Comparison of ENCODE assay signal across 8 cellular contexts in genomic region chr11:61777234-61778090, GRCh38. TPM values are rescaled to one million over a fixed set of nuclear protein-coding genes. Genes with fewer than 3 reads are reported as not detected.
A peak's percentile ranks its signal among the peaks of the same experiment; 100 is the strongest.
DNase-seq lines count a peak whose midpoint lies in the region; ATAC-seq, FAIRE-seq and TF ChIP-seq lines count a peak whose summit lies in the region.

No MANE protein-coding gene starts in this region.

- H3K79me2 ChIP-seq in K562 (ENCODE audit: control insufficient read depth, insufficient read depth, low read length), result no peaks in the 10 kb centered on the region

- peaks cover 16% of the 10 kb centered on the region for H3K4me1 ChIP-seq in CD4-positive, CD25-positive, alpha-beta regulatory T cell (ENCODE audit: control insufficient read depth, insufficient read depth, low read length, poor library complexity, severe bottlenecking)
- peaks cover 0 to 51% of the 10 kb centered on the region in 2 experiments; a peak in 2 of 5 replicates for H3K4me1 ChIP-seq in K562 (replicated peaks in 1 of 2; ENCODE audit: control insufficient read depth in 2 of 2, insufficient read depth in 2 of 2, low read length in 2 of 2)
- H3K4me1 ChIP-seq in transverse colon, result peaks cover 0 to 7% (median 0%) of the 10 kb centered on the region in 4 donors

- TF ChIP-seq POLR2A in K562 (conservative IDR thresholded peaks at IDR 0.05) (no peak), transverse colon (IDR thresholded peaks at IDR 0.05) (no peak)

- H3K4me1 Mint-ChIP-seq in CD4-positive, CD25-positive, alpha-beta regulatory T cell, result peaks cover 0 to 19% (median 4%) of the 10 kb centered on the region in 4 donors
- H3K4me1 Mint-ChIP-seq in activated B cell treated with CpG ODN at 0.5 μM for 24 hours (peaks cover 14% of the 10 kb centered on the region), nephron progenitor cell (peaks cover 47% of the 10 kb centered on the region)

- H3K4me3 Mint-ChIP-seq in CD4-positive, CD25-positive, alpha-beta regulatory T cell, result peak overlapping the region in 3 of 4 donors; percentile 54 to 71 (median 61)
- H3K4me3 Mint-ChIP-seq in activated B cell treated with CpG ODN at 0.5 μM for 24 hours (peak overlapping the region; percentile 61), nephron progenitor cell (no peak overlapping the region)

- H3K4me2 ChIP-seq in K562 (ENCODE audit: insufficient read depth, low read length), result no peak overlapping the region

- no peaks in the 10 kb centered on the region for H3K9me3 ChIP-seq in CD4-positive, CD25-positive, alpha-beta regulatory T cell (ENCODE audit: control insufficient read depth in 2 of 2, low read length in 2 of 2)
- H3K9me3 ChIP-seq in K562 (replicated peaks; ENCODE audit: control insufficient read depth, insufficient read depth, low read depth, low read length), result no peaks in the 10 kb centered on the region
- H3K9me3 ChIP-seq in transverse colon, result no peaks in the 10 kb centered on the region

- peaks cover 11% of the 10 kb centered on the region for H3K27me3 Mint-ChIP-seq in CD4-positive, CD25-positive, alpha-beta regulatory T cell
- H3K27me3 Mint-ChIP-seq in activated B cell treated with CpG ODN at 0.5 μM for 24 hours (peaks cover 5% of the 10 kb centered on the region), nephron progenitor cell (ENCODE audit: low read depth, poor library complexity) (peaks cover 3% of the 10 kb centered on the region)

- H3K36me3 Mint-ChIP-seq in CD4-positive, CD25-positive, alpha-beta regulatory T cell, result no peaks in the 10 kb centered on the region
- H3K36me3 Mint-ChIP-seq in activated B cell treated with CpG ODN at 0.5 μM for 24 hours (ENCODE audit: low read depth), result no peaks in the 10 kb centered on the region
- H3K36me3 Mint-ChIP-seq in nephron progenitor cell (ENCODE audit: low read depth), result peaks cover 6% of the 10 kb centered on the region

- H3K9me3 Mint-ChIP-seq in CD4-positive, CD25-positive, alpha-beta regulatory T cell, result no peaks in the 10 kb centered on the region
- H3K9me3 Mint-ChIP-seq in activated B cell treated with CpG ODN at 0.5 μM for 24 hours (no peaks in the 10 kb centered on the region), nephron progenitor cell (no peaks in the 10 kb centered on the region)

- no peak overlapping the region for H2AFZ ChIP-seq in K562 (ENCODE audit: low read depth, low read length)

- no peaks in the 10 kb centered on the region for H3K36me3 ChIP-seq in CD4-positive, CD25-positive, alpha-beta regulatory T cell (ENCODE audit: control insufficient read depth, insufficient read depth, low read length)
- H3K36me3 ChIP-seq in K562 (ENCODE audit: control insufficient read depth, insufficient read depth, low read length) (peaks cover 23% of the 10 kb centered on the region; the same call in 2 of the 3 replicates), transverse colon (no peaks in the 10 kb centered on the region)

- H3K27ac Mint-ChIP-seq in CD4-positive, CD25-positive, alpha-beta regulatory T cell, result peak overlapping the region in 1 of 3 donors; percentile 10
- H3K27ac Mint-ChIP-seq in activated B cell treated with CpG ODN at 0.5 μM for 24 hours (no peak overlapping the region), nephron progenitor cell (peak overlapping the region; percentile 39)

- 81% methylated on average over 28 of the region's 67 CpGs for WGBS in K562 (ENCODE audit: insufficient coverage, low coverage, missing lambda C conversion rate)
- WGBS in transverse colon (ENCODE audit: low coverage in 1 of 2), 2 donors, result 65% methylated on average over 41 of the region's 67 CpGs; no CpG with 5 or more reads in 1 of the 2 donors

- TF ChIP-seq CTCF in activated B cell treated with CpG ODN at 0.5 μM for 24 hours (IDR thresholded peaks at IDR 0.05) (no peak), K562 (IDR thresholded peaks at IDR 0.05 in 2 of 3, conservative IDR thresholded peaks at IDR 0.05 in 1 of 3; ENCODE audit: insufficient read depth in 2 of 3, low read depth in 1 of 3, low read length in 3 of 3) (no peak), nephron progenitor cell (IDR thresholded peaks at IDR 0.05) (no peak), transverse colon (IDR thresholded peaks at IDR 0.05) (no peak)

- peak; percentile 49 to 63 (median 50) for DNase-seq in CD4-positive, CD25-positive, alpha-beta regulatory T cell
- DNase-seq in activated B cell treated with CpG ODN at 0.5 μM for 24 hours (peak; percentile 55), K562 (ENCODE audit: extremely low read depth in 1 of 4, low spot score in 3 of 4) (peak in 3 of 4 experiments; percentile 67 to 77 (median 68)), nephron progenitor cell (peak; percentile 52), transverse colon (peak; percentile 53), DMS 273 (lab: John Stamatoyannopoulos, UW; ENCODE audit: unreplicated experiment) (no peak)

- no peak overlapping the region for H3K27ac ChIP-seq in CD4-positive, CD25-positive, alpha-beta regulatory T cell (ENCODE audit: insufficient read depth, low read length, poor library complexity, severe bottlenecking)
- H3K27ac ChIP-seq in K562 (ENCODE audit: extremely low read depth, low read depth, low read length) (no peak overlapping the region), transverse colon (no peak overlapping the region)

- in situ Hi-C loops in K562 (cut with MboI) (no loop called here), transverse colon (cut with MboI; ENCODE audit: low pct_ligation_motif_present in 1 of 4, low pct_unique_long_range_greater_than_20kb in 1 of 4, low sequenced_read_pairs in 3 of 4) (loop anchor here in 2 of 4 donors (25.0 kb wide), 1 partner anchor 335 kb away; the partner anchor contains the start of gene INCENP (in 2 of the 2))

- no peaks in the 10 kb centered on the region for H3K27me3 ChIP-seq in CD4-positive, CD25-positive, alpha-beta regulatory T cell (ENCODE audit: control insufficient read depth, insufficient read depth, low read length)
- no peaks in the 10 kb centered on the region for H3K27me3 ChIP-seq in K562 (ENCODE audit: control insufficient read depth in 2 of 2, insufficient read depth in 2 of 2, low read length in 2 of 2)
- H3K27me3 ChIP-seq in transverse colon, result no peaks in the 10 kb centered on the region

- intact Hi-C loops in activated B cell treated with CpG ODN at 0.5 μM for 24 hours (cut with micrococcal nuclease) (loop anchor here (2.0 kb wide), 1 partner anchor 15 kb away; the partner anchor contains the start of genes FEN1 and TMEM258), K562 (cut with micrococcal nuclease) (no loop called here), transverse colon (cut with DNase I; ENCODE audit: low total_unique reads) (no loop called here)

- no peak for TF ChIP-seq RAD21 in K562 (CRISPR knock-in tag; conservative IDR thresholded peaks at IDR 0.05 in 1 of 2, IDR thresholded peaks at IDR 0.05 in 1 of 2)

- TF ChIP-seq EP300 in K562 (IDR thresholded peaks at IDR 0.05; ENCODE audit: low read length), result no peak
- TF ChIP-seq EP300 in transverse colon (IDR thresholded peaks at IDR 0.05; ENCODE audit: low read depth), result no peak

- CTCF ChIA-PET in activated B cell treated with CpG ODN at 0.5 μM for 24 hours (lab: Charles Lee) (no interaction called here), K562 (lab: Yijun Ruan, JAX; ENCODE audit: low intra/inter-chr PET ratio) (interaction anchor here (0.8 to 1.8 kb wide), 2 partner anchors 24 to 30 kb away, joined by 3 to 10 read pairs; no protein-coding TSS in a partner anchor)

- no peak for FAIRE-seq in K562 (lab: Jason Lieb, UNC)

- POLR2A ChIA-PET in activated B cell treated with CpG ODN at 0.5 μM for 24 hours (lab: Charles Lee) (no interaction called here), K562 (lab: Yijun Ruan, JAX) (interaction anchor here (1.0 kb wide), 1 partner anchor 19 kb away, joined by 4 read pairs; no protein-coding TSS in a partner anchor)

- H4K20me1 ChIP-seq in K562 (replicated peaks; ENCODE audit: control insufficient read depth, insufficient read depth, low read length), result no peaks in the 10 kb centered on the region

- H3K4me3 ChIP-seq in CD4-positive, CD25-positive, alpha-beta regulatory T cell (ENCODE audit: low read depth, low read length), result no peak overlapping the region
- H3K4me3 ChIP-seq in K562 (no peak overlapping the region), transverse colon (peak overlapping the region in 2 of 4 donors; percentile 4 to 26)

- peak; percentile 49 to 54 for ATAC-seq in CD4-positive, CD25-positive, alpha-beta regulatory T cell (ENCODE audit: low read depth in 2 of 2)
- ATAC-seq in activated B cell treated with CpG ODN at 0.5 μM for 24 hours (ENCODE audit: low read depth) (peak; percentile 78), K562 (peak; percentile 69), GM19324 (IDR thresholded peaks at IDR 0.05; ENCODE audit: low FRiP score, unreplicated experiment) (no peak), GM19452 (IDR thresholded peaks at IDR 0.05; ENCODE audit: unreplicated experiment) (no peak)

- H3K9ac ChIP-seq in K562 (ENCODE audit: insufficient read depth in 1 of 2, low read depth in 2 of 2, low read length in 2 of 2), result no peak overlapping the region

- BruUV-seq in K562 (replicated peaks; lab: Mats Ljungman, UMichigan), result no TSS peak

- H3K9me1 ChIP-seq in K562 (ENCODE audit: control insufficient read depth, insufficient read depth, low read length), result no peaks in the 10 kb centered on the region

RNA-seq across cellular contexts. Expression of gene TMEM258, which starts 14.9 kb away (rescaled TPM):
- 71.7 TPM for total RNA-seq in CD4-positive, CD25-positive, alpha-beta regulatory T cell
- 100 to 1,000 TPM; 207 to 283 (median 238) TPM for polyA plus RNA-seq in CD4-positive, CD25-positive, alpha-beta regulatory T cell
- total RNA-seq in activated B cell treated with CpG ODN at 0.5 μM for 24 hours, result 87.4 and 94.0 TPM in 2 replicates
- 88.0 and 142 TPM in 2 replicates for total RNA-seq in K562 (2011; cell fraction: chromatin; rRNA removed; ENCODE audit: low replicate concordance)
- 195 and 216 TPM in 2 replicates for total RNA-seq in K562 (2011; cell fraction: nucleolus; rRNA removed)
- total RNA-seq in K562 (2011; cell fraction: nucleoplasm; rRNA removed), result 192 and 237 TPM in 2 replicates
- total RNA-seq in K562 (2014; rRNA removed), result 97.2 and 153 TPM in 2 replicates
- total RNA-seq in K562 (2014; rRNA removed; fragmentation: Illumina TruSeq; extraction: Trizol), result 227 and 239 TPM in 2 replicates
- 221 and 231 TPM in 2 replicates for total RNA-seq in K562 (2015; rRNA removed; fragmentation: Illumina TruSeq; extraction: Trizol)
- total RNA-seq in K562 (2021), result 168 and 200 TPM in 2 replicates
- polyA plus RNA-seq in K562 (2011; rRNA removed), result 630 and 713 TPM in 2 replicates
- polyA plus RNA-seq in K562 (2011; cell fraction: cytosol; rRNA removed), result 728 and 1,027 TPM in 2 replicates
- polyA plus RNA-seq in K562 (2011; cell fraction: nucleus; rRNA removed), result 254 and 417 TPM in 2 replicates
- polyA plus RNA-seq in K562 (2012), result 426 and 696 TPM in 2 replicates
- polyA plus RNA-seq in K562 (2014; fragmentation: Illumina TruSeq; extraction: Trizol), result 213 and 256 TPM in 2 replicates
- 100 to 1,000 TPM; 794 to 856 TPM for polyA plus RNA-seq in K562 (2014; fragmentation: Nextera tagmentation; extraction: Ambion mirVana)
- 199 and 268 TPM in 2 replicates for polyA plus RNA-seq in K562 (2014; rRNA removed)
- 155 and 167 TPM in 2 replicates for polyA minus RNA-seq in K562 (2011; rRNA and poly(A)+ RNA removed)
- polyA minus RNA-seq in K562 (2011; cell fraction: cytosol; rRNA and poly(A)+ RNA removed), result 111 and 157 TPM in 2 replicates
- 46.0 and 84.9 TPM in 2 replicates for polyA minus RNA-seq in K562 (2011; cell fraction: nucleus; rRNA and poly(A)+ RNA removed)
- 10 to 100 TPM in 3 of 4 donors, 1 to 10 TPM in 1; 8.2 to 34.7 (median 23.7) TPM for total RNA-seq in transverse colon

RNA-seq across cellular contexts. Expression of gene FEN1, which starts 15.2 kb away (rescaled TPM):
- 13.2 TPM for total RNA-seq in CD4-positive, CD25-positive, alpha-beta regulatory T cell
- polyA plus RNA-seq in CD4-positive, CD25-positive, alpha-beta regulatory T cell, result 10 to 100 TPM; 19.4 to 24.5 (median 22.2) TPM
- 23.9 and 25.4 TPM in 2 replicates for total RNA-seq in activated B cell treated with CpG ODN at 0.5 μM for 24 hours
- 27.9 and 42.4 TPM in 2 replicates for total RNA-seq in K562 (2011; cell fraction: chromatin; rRNA removed; ENCODE audit: low replicate concordance)
- 50.0 and 60.9 TPM in 2 replicates for total RNA-seq in K562 (2011; cell fraction: nucleolus; rRNA removed)
- total RNA-seq in K562 (2011; cell fraction: nucleoplasm; rRNA removed), result 37.0 and 43.3 TPM in 2 replicates
- total RNA-seq in K562 (2014; rRNA removed), result 156 and 172 TPM in 2 replicates
- 130 and 137 TPM in 2 replicates for total RNA-seq in K562 (2014; rRNA removed; fragmentation: Illumina TruSeq; extraction: Trizol)
- total RNA-seq in K562 (2015; rRNA removed; fragmentation: Illumina TruSeq; extraction: Trizol), result 150 and 154 TPM in 2 replicates
- total RNA-seq in K562 (2021), result 140 and 150 TPM in 2 replicates
- 91.3 and 124 TPM in 2 replicates for polyA plus RNA-seq in K562 (2011; rRNA removed)
- polyA plus RNA-seq in K562 (2011; cell fraction: cytosol; rRNA removed), result 83.9 and 106 TPM in 2 replicates
- polyA plus RNA-seq in K562 (2011; cell fraction: nucleus; rRNA removed), result 28.7 and 36.3 TPM in 2 replicates
- polyA plus RNA-seq in K562 (2012), result 122 and 124 TPM in 2 replicates
- 138 and 146 TPM in 2 replicates for polyA plus RNA-seq in K562 (2014; fragmentation: Illumina TruSeq; extraction: Trizol)
- polyA plus RNA-seq in K562 (2014; fragmentation: Nextera tagmentation; extraction: Ambion mirVana), result 10 to 100 TPM; 58.1 to 86.8 TPM
- 132 and 136 TPM in 2 replicates for polyA plus RNA-seq in K562 (2014; rRNA removed)
- 77.5 and 111 TPM in 2 replicates for polyA minus RNA-seq in K562 (2011; rRNA and poly(A)+ RNA removed)
- polyA minus RNA-seq in K562 (2011; cell fraction: cytosol; rRNA and poly(A)+ RNA removed), result 54.2 and 76.3 TPM in 2 replicates
- polyA minus RNA-seq in K562 (2011; cell fraction: nucleus; rRNA and poly(A)+ RNA removed), result 29.8 and 34.1 TPM in 2 replicates
- 1 to 10 TPM in 3 of 4 donors, under 1 TPM in 1; 1.00 to 9.4 (median 4.5) TPM for total RNA-seq in transverse colon

RNA-seq across cellular contexts. Expression of gene MYRF, which starts 25.0 kb away (rescaled TPM):
- 0.30 TPM for total RNA-seq in CD4-positive, CD25-positive, alpha-beta regulatory T cell
- polyA plus RNA-seq in CD4-positive, CD25-positive, alpha-beta regulatory T cell, result under 1 TPM in 2 of 4 donors, not detected in 2; 0.20 to 0.74 TPM
- 0.78 and 1.0 TPM in 2 replicates for total RNA-seq in activated B cell treated with CpG ODN at 0.5 μM for 24 hours
- total RNA-seq in K562 (2011; cell fraction: chromatin; rRNA removed; ENCODE audit: low replicate concordance), result 95.5 and 239 TPM in 2 replicates
- 109 and 132 TPM in 2 replicates for total RNA-seq in K562 (2011; cell fraction: nucleolus; rRNA removed)
- total RNA-seq in K562 (2011; cell fraction: nucleoplasm; rRNA removed), result 92.2 and 107 TPM in 2 replicates
- total RNA-seq in K562 (2014; rRNA removed), result 7.1 and 11.0 TPM in 2 replicates
- 2.6 and 3.3 TPM in 2 replicates for total RNA-seq in K562 (2014; rRNA removed; fragmentation: Illumina TruSeq; extraction: Trizol)
- 4.0 and 4.1 TPM in 2 replicates for total RNA-seq in K562 (2015; rRNA removed; fragmentation: Illumina TruSeq; extraction: Trizol)
- 21.4 and 25.8 TPM in 2 replicates for total RNA-seq in K562 (2021)
- polyA plus RNA-seq in K562 (2011; rRNA removed), result 10.4 and 16.6 TPM in 2 replicates
- polyA plus RNA-seq in K562 (2011; cell fraction: cytosol; rRNA removed), result 13.6 and 26.3 TPM in 2 replicates
- 104 and 152 TPM in 2 replicates for polyA plus RNA-seq in K562 (2011; cell fraction: nucleus; rRNA removed)
- polyA plus RNA-seq in K562 (2012), result 14.8 and 25.8 TPM in 2 replicates
- 14.7 and 17.8 TPM in 2 replicates for polyA plus RNA-seq in K562 (2014; fragmentation: Illumina TruSeq; extraction: Trizol)
- 1 to 10 TPM; 2.3 TPM for polyA plus RNA-seq in K562 (2014; fragmentation: Nextera tagmentation; extraction: Ambion mirVana)
- 15.6 and 17.4 TPM in 2 replicates for polyA plus RNA-seq in K562 (2014; rRNA removed)
- 6.8 and 8.5 TPM in 2 replicates for polyA minus RNA-seq in K562 (2011; rRNA and poly(A)+ RNA removed)
- polyA minus RNA-seq in K562 (2011; cell fraction: cytosol; rRNA and poly(A)+ RNA removed), result 22.7 and 23.9 TPM in 2 replicates
- 32.4 and 34.1 TPM in 2 replicates for polyA minus RNA-seq in K562 (2011; cell fraction: nucleus; rRNA and poly(A)+ RNA removed)
- total RNA-seq in transverse colon, result 10 to 100 TPM in 3 of 4 donors, 1 to 10 TPM in 1; 2.0 to 14.2 (median 10.7) TPM

RNA-seq across cellular contexts. Expression of gene FADS1, which starts 39.3 kb away (rescaled TPM):
- 9.1 TPM for total RNA-seq in CD4-positive, CD25-positive, alpha-beta regulatory T cell
- 1 to 10 TPM in 1 of 4 donors, under 1 TPM in 1, not detected in 2; 0.35 to 3.1 TPM for polyA plus RNA-seq in CD4-positive, CD25-positive, alpha-beta regulatory T cell
- 19.6 and 23.3 TPM in 2 replicates for total RNA-seq in activated B cell treated with CpG ODN at 0.5 μM for 24 hours
- 611 and 866 TPM in 2 replicates for total RNA-seq in K562 (2011; cell fraction: chromatin; rRNA removed; ENCODE audit: low replicate concordance)
- 866 and 894 TPM in 2 replicates for total RNA-seq in K562 (2011; cell fraction: nucleolus; rRNA removed)
- total RNA-seq in K562 (2011; cell fraction: nucleoplasm; rRNA removed), result 825 and 959 TPM in 2 replicates
- total RNA-seq in K562 (2014; rRNA removed), result 250 and 292 TPM in 2 replicates
- 367 and 390 TPM in 2 replicates for total RNA-seq in K562 (2014; rRNA removed; fragmentation: Illumina TruSeq; extraction: Trizol)
- total RNA-seq in K562 (2015; rRNA removed; fragmentation: Illumina TruSeq; extraction: Trizol), result 353 and 364 TPM in 2 replicates
- total RNA-seq in K562 (2021), result 378 and 411 TPM in 2 replicates
- polyA plus RNA-seq in K562 (2011; rRNA removed), result 747 and 864 TPM in 2 replicates
- polyA plus RNA-seq in K562 (2011; cell fraction: cytosol; rRNA removed), result 1,005 and 1,028 TPM in 2 replicates
- 277 and 375 TPM in 2 replicates for polyA plus RNA-seq in K562 (2011; cell fraction: nucleus; rRNA removed)
- 228 and 290 TPM in 2 replicates for polyA plus RNA-seq in K562 (2012)
- polyA plus RNA-seq in K562 (2014; fragmentation: Illumina TruSeq; extraction: Trizol), result 394 and 457 TPM in 2 replicates
- 100 to 1,000 TPM; 110 to 174 TPM for polyA plus RNA-seq in K562 (2014; fragmentation: Nextera tagmentation; extraction: Ambion mirVana)
- 295 and 314 TPM in 2 replicates for polyA plus RNA-seq in K562 (2014; rRNA removed)
- polyA minus RNA-seq in K562 (2011; rRNA and poly(A)+ RNA removed), result 571 and 760 TPM in 2 replicates
- polyA minus RNA-seq in K562 (2011; cell fraction: cytosol; rRNA and poly(A)+ RNA removed), result 555 and 599 TPM in 2 replicates
- 280 and 292 TPM in 2 replicates for polyA minus RNA-seq in K562 (2011; cell fraction: nucleus; rRNA and poly(A)+ RNA removed)
- 10 to 100 TPM in 1 of 4 donors, 1 to 10 TPM in 3; 2.2 to 13.8 (median 3.7) TPM for total RNA-seq in transverse colon

RNA-seq across cellular contexts. Expression of gene FADS2, which starts 50.6 kb away (rescaled TPM):
- 19.7 TPM for total RNA-seq in CD4-positive, CD25-positive, alpha-beta regulatory T cell
- polyA plus RNA-seq in CD4-positive, CD25-positive, alpha-beta regulatory T cell, result 10 to 100 TPM in 1 of 4 donors, under 1 TPM in 2, not detected in 1; 0.23 to 13.6 (median 0.65) TPM
- total RNA-seq in activated B cell treated with CpG ODN at 0.5 μM for 24 hours, result 10.9 and 13.4 TPM in 2 replicates
- 49.3 and 107 TPM in 2 replicates for total RNA-seq in K562 (2011; cell fraction: chromatin; rRNA removed; ENCODE audit: low replicate concordance)
- 68.6 and 70.4 TPM in 2 replicates for total RNA-seq in K562 (2011; cell fraction: nucleolus; rRNA removed)
- total RNA-seq in K562 (2011; cell fraction: nucleoplasm; rRNA removed), result 66.5 and 86.0 TPM in 2 replicates
- total RNA-seq in K562 (2014; rRNA removed), result 13.2 and 17.7 TPM in 2 replicates
- 14.5 and 16.2 TPM in 2 replicates for total RNA-seq in K562 (2014; rRNA removed; fragmentation: Illumina TruSeq; extraction: Trizol)
- total RNA-seq in K562 (2015; rRNA removed; fragmentation: Illumina TruSeq; extraction: Trizol), result 11.5 and 12.0 TPM in 2 replicates
- 28.6 and 30.4 TPM in 2 replicates for total RNA-seq in K562 (2021)
- polyA plus RNA-seq in K562 (2011; rRNA removed), result 42.8 and 57.1 TPM in 2 replicates
- 45.6 and 51.9 TPM in 2 replicates for polyA plus RNA-seq in K562 (2011; cell fraction: cytosol; rRNA removed)
- polyA plus RNA-seq in K562 (2011; cell fraction: nucleus; rRNA removed), result 34.1 and 48.4 TPM in 2 replicates
- polyA plus RNA-seq in K562 (2012), result 27.8 and 43.6 TPM in 2 replicates
- polyA plus RNA-seq in K562 (2014; fragmentation: Illumina TruSeq; extraction: Trizol), result 33.9 and 39.7 TPM in 2 replicates
- polyA plus RNA-seq in K562 (2014; fragmentation: Nextera tagmentation; extraction: Ambion mirVana), result 1 to 10 TPM; 2.9 to 5.3 TPM
- 23.9 and 27.2 TPM in 2 replicates for polyA plus RNA-seq in K562 (2014; rRNA removed)
- polyA minus RNA-seq in K562 (2011; rRNA and poly(A)+ RNA removed), result 38.9 and 48.8 TPM in 2 replicates
- 21.3 and 32.6 TPM in 2 replicates for polyA minus RNA-seq in K562 (2011; cell fraction: cytosol; rRNA and poly(A)+ RNA removed)
- polyA minus RNA-seq in K562 (2011; cell fraction: nucleus; rRNA and poly(A)+ RNA removed), result 10.5 and 15.2 TPM in 2 replicates
- 10 to 100 TPM in 1 of 4 donors, 1 to 10 TPM in 3; 2.7 to 28.8 (median 3.9) TPM for total RNA-seq in transverse colon

Comparison
In these comparisons a context has a peak if more than half of its experiments do, and no peak if none do; other contexts are left out.
1. ATAC-seq: peak in CD4-positive, CD25-positive, alpha-beta regulatory T cell (2 of 2), activated B cell treated with CpG ODN at 0.5 μM for 24 hours (single experiment) and K562 (single experiment); none in GM19324 (single experiment) and GM19452 (single experiment).